26 cellular contexts compared by ENCODE assay signal in genomic region chr5:74536658-74537057, GRCh38.
DNase-seq lines count a peak whose midpoint lies in the region; ATAC-seq and TF ChIP-seq lines count a peak whose summit lies in the region.
"Had no signal": no experiment of that assay in that cellular context is flagged by ENCODE, and none has a peak within 500 bp of the region (broad histone marks: within the 10 kb centered on the region; RNA-seq: fewer than 3 reads in every experiment).

No MANE protein-coding gene starts in this region.

- peaks cover 36% of the 10 kb centered on the region for H3K9me3 ChIP-seq in left ventricle myocardium inferior (replicated peaks)
- H3K9me3 ChIP-seq in endodermal cell (ENCODE audit: control insufficient read depth, low read length), result peaks cover 41% of the 10 kb centered on the region
- peaks cover 29% of the 10 kb centered on the region for H3K9me3 ChIP-seq in neural progenitor cell (ENCODE audit: low read depth)

- no peaks in the 10 kb centered on the region for H3K36me3 ChIP-seq in left ventricle myocardium inferior
- peaks cover 20% of the 10 kb centered on the region for H3K36me3 ChIP-seq in endodermal cell (ENCODE audit: control insufficient read depth, insufficient read depth, low read length)
- H3K36me3 ChIP-seq in neural progenitor cell, result peaks cover 13% of the 10 kb centered on the region
- H3K36me3 ChIP-seq: Peyer's patch had no signal

- H3K27me3 ChIP-seq in left ventricle myocardium inferior (ENCODE audit: low read depth) (no peaks in the 10 kb centered on the region), endodermal cell (ENCODE audit: control insufficient read depth, insufficient read depth, low read length, poor library complexity, severe bottlenecking) (no peaks in the 10 kb centered on the region), neural progenitor cell (no peaks in the 10 kb centered on the region)
- H3K27me3 ChIP-seq: Peyer's patch had no signal

- H3K27ac Mint-ChIP-seq in endodermal cell, result no peak overlapping the region
- no peak overlapping the region for H3K27ac Mint-ChIP-seq in neural progenitor cell
- H3K27ac Mint-ChIP-seq: B cell; CD8-positive, alpha-beta T cell; HFFc6 had no signal

- ATAC-seq in omental fat pad (ENCODE audit: low FRiP score), result no peak
- ATAC-seq: CD8-positive, alpha-beta T cell had no signal

- H3K27me3 Mint-ChIP-seq in endodermal cell (ENCODE audit: insufficient read depth) (peaks cover 11% of the 10 kb centered on the region), neural progenitor cell (ENCODE audit: insufficient read depth, low read depth) (peaks cover 3% of the 10 kb centered on the region)

- H3K4me3 Mint-ChIP-seq in endodermal cell, result peak overlapping the region; percentile 25
- H3K4me3 Mint-ChIP-seq in neural progenitor cell, result no peak overlapping the region
- H3K4me3 Mint-ChIP-seq: B cell; CD8-positive, alpha-beta T cell; HFFc6 had no signal

- TF ChIP-seq CTCF in left ventricle myocardium inferior (IDR thresholded peaks at IDR 0.05; ENCODE audit: borderline replicate concordance) (no peak), endodermal cell (conservative IDR thresholded peaks at IDR 0.05) (no peak), neural progenitor cell (IDR thresholded peaks at IDR 0.05) (no peak), omental fat pad (IDR thresholded peaks at IDR 0.05) (no peak)

- no peaks in the 10 kb centered on the region for H4K20me1 ChIP-seq in neural progenitor cell (ENCODE audit: low read depth)

- H2AFZ ChIP-seq in neural progenitor cell (replicated peaks), result peak overlapping the region; percentile 80

- H3K4me1 Mint-ChIP-seq in endodermal cell (peaks cover 52% of the 10 kb centered on the region), neural progenitor cell (peaks cover 18% of the 10 kb centered on the region)
- H3K4me1 Mint-ChIP-seq: B cell had no signal

- H3K36me3 Mint-ChIP-seq in endodermal cell (ENCODE audit: low read depth) (peaks cover 16% of the 10 kb centered on the region), neural progenitor cell (no peaks in the 10 kb centered on the region)
- H3K36me3 Mint-ChIP-seq: CD8-positive, alpha-beta T cell had no signal

- H3K79me2 ChIP-seq in neural progenitor cell (ENCODE audit: low read depth), result no peaks in the 10 kb centered on the region

- H3F3A ChIP-seq in neural progenitor cell (ENCODE audit: low read depth), result peaks cover 14% of the 10 kb centered on the region

- intact Hi-C loops in left ventricle myocardium inferior (cut with micrococcal nuclease), result no loop called here
- intact Hi-C loops in cardiac septum (cut with DNase I), result no loop called here

- 32 to 67% methylated on average over 1 of the region's 1 CpG for WGBS in endodermal cell (ENCODE audit: insufficient coverage in 1 of 2, insufficient read length in 1 of 2), 2 experiments

- H3K4me3 ChIP-seq in left ventricle myocardium inferior (no peak overlapping the region), endodermal cell (ENCODE audit: low read length) (peak overlapping the region; percentile 73), neural progenitor cell (no peak overlapping the region)
- H3K4me3 ChIP-seq: Peyer's patch had no signal

- DNase-seq in left ventricle myocardium inferior, result no peak
- no peak for DNase-seq in cardiac septum (ENCODE audit: low spot score)
- DNase-seq in endodermal cell, result no peak
- DNase-seq in neural progenitor cell (ENCODE audit: low spot score), result no peak
- no peak for DNase-seq in omental fat pad (ENCODE audit: low spot score)
- DNase-seq in H4 (ENCODE audit: low spot score), result no peak
- no peak for DNase-seq in occipital lobe (lab: John Stamatoyannopoulos, UW)
- DNase-seq: CD8-positive, alpha-beta T cell; DMS 273 treated with DMSO at 0.1 percent for 48 hours; DMS79 treated with DMSO at 0.1 percent for 48 hours; GF-D8; H7; HFFc6; NCI-H1092; NCI-H1417 treated with DMSO at 0.1 percent for 48 hours; NCI-H1694 treated with DMSO at 0.1 percent for 48 hours; NCI-H2081; NCI-H2171; NCI-H226; NCI-H510A; NCI-H69; Peyer's patch; SHP77 treated with DMSO at 0.1 percent for 48 hours had no signal

- H3K4me1 ChIP-seq in left ventricle myocardium inferior (peaks cover 38% of the 10 kb centered on the region), endodermal cell (ENCODE audit: control insufficient read depth, insufficient read depth, low read length) (peaks cover 14% of the 10 kb centered on the region), neural progenitor cell (peaks cover 31% of the 10 kb centered on the region)

- H3K9ac ChIP-seq in endodermal cell (ENCODE audit: extremely low read depth, low read length, poor library complexity, severe bottlenecking), result no peak overlapping the region
- H3K9ac ChIP-seq in neural progenitor cell, result no peak overlapping the region

- H3K9me3 Mint-ChIP-seq in endodermal cell (peaks cover 39% of the 10 kb centered on the region), neural progenitor cell (peaks cover 43% of the 10 kb centered on the region)

- peak overlapping the region; percentile 43 for H3K4me2 ChIP-seq in neural progenitor cell

- H3K27ac ChIP-seq in left ventricle myocardium inferior (replicated peaks), result peak overlapping the region; percentile 69
- no peak overlapping the region for H3K27ac ChIP-seq in endodermal cell (ENCODE audit: low read depth, low read length)
- H3K27ac ChIP-seq in neural progenitor cell, result peak overlapping the region; percentile 73
- H3K27ac ChIP-seq: 22Rv1, C4-2B, Peyer's patch had no signal
